ENCODE assay signal across 9 cellular contexts in genomic region chr2:108621689-108622681, GRCh38.
DNase-seq lines count a peak whose midpoint lies in the region; ATAC-seq, FAIRE-seq and TF ChIP-seq lines count a peak whose summit lies in the region.
"Had no signal": no experiment of that assay in that cellular context is flagged by ENCODE, and none has a peak within 500 bp of the region (broad histone marks: within the 10 kb centered on the region; RNA-seq: fewer than 3 reads in every experiment).

No MANE protein-coding gene starts in this region.

- peak overlapping the region; percentile 64 for H3K27ac Mint-ChIP-seq in stimulated activated naive CD8-positive, alpha-beta T cell treated with anti-CD3 and anti-CD28 coated beads, Interleukin-15, Interleukin-2, amounts not matched to agents 100 ng/mL and 50 ng/mL, for 24 hours
- H3K27ac Mint-ChIP-seq in activated CD8-positive, alpha-beta T cell treated with anti-CD3 and anti-CD28 coated beads, Interleukin-2, amount 10 ng/mL, durations not matched to agents 7 days and 5 days = peak overlapping the region; percentile 91

- 89 to 97% (median 91%) methylated on average over 2 of the region's 2 CpGs for whole genome bisulfite sequencing in ovary, 3 donors

- no peak overlapping the region for H3K4me3 ChIP-seq in ovary

- peaks cover 15% of the 10 kb centered on the region for H3K4me1 ChIP-seq in ovary (ENCODE audit: insufficient read depth)

- H3K9me3 Mint-ChIP-seq in stimulated activated naive CD8-positive, alpha-beta T cell treated with anti-CD3 and anti-CD28 coated beads, Interleukin-15, Interleukin-2, amounts not matched to agents 100 ng/mL and 50 ng/mL, for 24 hours = no peaks in the 10 kb centered on the region
- no peaks in the 10 kb centered on the region for H3K9me3 Mint-ChIP-seq in activated CD8-positive, alpha-beta T cell treated with anti-CD3 and anti-CD28 coated beads, Interleukin-2, amount 10 ng/mL, durations not matched to agents 7 days and 5 days (ENCODE audit: insufficient read depth)

- CTCF ChIA-PET in activated CD8-positive, alpha-beta T cell treated with anti-CD3 and anti-CD28 coated beads, Interleukin-2, amount 10 ng/mL, durations not matched to agents 7 days and 5 days (lab: Charles Lee) = interaction anchor here (0.8 to 10.0 kb wide), 10 partner anchors 7 to 38 kb away, joined by 3 to 147 read pairs (median 5); no protein-coding TSS in a partner anchor

- H3K27me3 Mint-ChIP-seq in stimulated activated naive CD8-positive, alpha-beta T cell treated with anti-CD3 and anti-CD28 coated beads, Interleukin-15, Interleukin-2, amounts not matched to agents 100 ng/mL and 50 ng/mL, for 24 hours = no peaks in the 10 kb centered on the region
- H3K27me3 Mint-ChIP-seq in activated CD8-positive, alpha-beta T cell treated with anti-CD3 and anti-CD28 coated beads, Interleukin-2, amount 10 ng/mL, durations not matched to agents 7 days and 5 days (ENCODE audit: low read depth) = no peaks in the 10 kb centered on the region

- H3K4me1 Mint-ChIP-seq in stimulated activated naive CD8-positive, alpha-beta T cell treated with anti-CD3 and anti-CD28 coated beads, Interleukin-15, Interleukin-2, amounts not matched to agents 100 ng/mL and 50 ng/mL, for 24 hours (ENCODE audit: low read depth) = peaks cover 73% of the 10 kb centered on the region
- peaks cover 65% of the 10 kb centered on the region for H3K4me1 Mint-ChIP-seq in activated CD8-positive, alpha-beta T cell treated with anti-CD3 and anti-CD28 coated beads, Interleukin-2, amount 10 ng/mL, durations not matched to agents 7 days and 5 days (ENCODE audit: low read depth)

- DNase-seq in stimulated activated naive CD8-positive, alpha-beta T cell treated with anti-CD3 and anti-CD28 coated beads, Interleukin-15, Interleukin-2, amounts not matched to agents 100 U/mL and 50 U/mL, for 24 hours = no peak
- no peak for DNase-seq in activated CD8-positive, alpha-beta T cell treated with anti-CD3 and anti-CD28 coated beads, Interleukin-2, amount 10 ng/mL, durations not matched to agents 7 days and 5 days
- DNase-seq in ovary (no peak), midbrain (lab: John Stamatoyannopoulos, UW) (no peak), SIG-M5 (lab: John Stamatoyannopoulos, UW) (no peak)
- DNase-seq: Right ventricle myocardium superior had no signal

- no peak for TF ChIP-seq CTCF in ovary (IDR thresholded peaks at IDR 0.05)

- POLR2A ChIA-PET in activated CD8-positive, alpha-beta T cell treated with anti-CD3 and anti-CD28 coated beads, Interleukin-2, amount 10 ng/mL, durations not matched to agents 7 days and 5 days (lab: Charles Lee) = interaction anchor here (1.1 to 1.9 kb wide), 6 partner anchors 7 to 28 kb away, joined by 3 to 14 read pairs (median 4); no protein-coding TSS in a partner anchor

- TF ChIP-seq EP300 in ovary (IDR thresholded peaks at IDR 0.05) = no peak

- no peaks in the 10 kb centered on the region for H3K36me3 ChIP-seq in ovary

- no peak for TF ChIP-seq POLR2A in ovary (IDR thresholded peaks at IDR 0.05)

- H3K27ac ChIP-seq in ovary = no peak overlapping the region

- H3K27me3 ChIP-seq in ovary = no peaks in the 10 kb centered on the region

- intact Hi-C loops in ovary (cut with DNase I) = no loop called here

- ATAC-seq in stimulated activated naive CD8-positive, alpha-beta T cell treated with anti-CD3 and anti-CD28 coated beads, Interleukin-15, Interleukin-2, amounts not matched to agents 100 U/mL and 50 U/mL, for 24 hours = no peak
- ATAC-seq in activated CD8-positive, alpha-beta T cell treated with anti-CD3 and anti-CD28 coated beads, Interleukin-2, amount 10 ng/mL, durations not matched to agents 7 days and 5 days = no peak
- no peak for ATAC-seq in GM21825 (IDR thresholded peaks at IDR 0.05; ENCODE audit: unreplicated experiment)

- no peaks in the 10 kb centered on the region for H3K9me3 ChIP-seq in ovary

- H3K36me3 Mint-ChIP-seq in stimulated activated naive CD8-positive, alpha-beta T cell treated with anti-CD3 and anti-CD28 coated beads, Interleukin-15, Interleukin-2, amounts not matched to agents 100 ng/mL and 50 ng/mL, for 24 hours (ENCODE audit: low read depth) = no peaks in the 10 kb centered on the region
- H3K36me3 Mint-ChIP-seq in activated CD8-positive, alpha-beta T cell treated with anti-CD3 and anti-CD28 coated beads, Interleukin-2, amount 10 ng/mL, durations not matched to agents 7 days and 5 days (ENCODE audit: low read depth) = peaks cover 3% of the 10 kb centered on the region

- FAIRE-seq in islet of Langerhans (lab: Jason Lieb, UNC) = peak; percentile 84

- peak overlapping the region; percentile 78 for H3K4me3 Mint-ChIP-seq in stimulated activated naive CD8-positive, alpha-beta T cell treated with anti-CD3 and anti-CD28 coated beads, Interleukin-15, Interleukin-2, amounts not matched to agents 100 ng/mL and 50 ng/mL, for 24 hours
- peak overlapping the region; percentile 73 for H3K4me3 Mint-ChIP-seq in activated CD8-positive, alpha-beta T cell treated with anti-CD3 and anti-CD28 coated beads, Interleukin-2, amount 10 ng/mL, durations not matched to agents 7 days and 5 days
